1 cellular context compared by ENCODE assay signal in the genomic region with DNA sequence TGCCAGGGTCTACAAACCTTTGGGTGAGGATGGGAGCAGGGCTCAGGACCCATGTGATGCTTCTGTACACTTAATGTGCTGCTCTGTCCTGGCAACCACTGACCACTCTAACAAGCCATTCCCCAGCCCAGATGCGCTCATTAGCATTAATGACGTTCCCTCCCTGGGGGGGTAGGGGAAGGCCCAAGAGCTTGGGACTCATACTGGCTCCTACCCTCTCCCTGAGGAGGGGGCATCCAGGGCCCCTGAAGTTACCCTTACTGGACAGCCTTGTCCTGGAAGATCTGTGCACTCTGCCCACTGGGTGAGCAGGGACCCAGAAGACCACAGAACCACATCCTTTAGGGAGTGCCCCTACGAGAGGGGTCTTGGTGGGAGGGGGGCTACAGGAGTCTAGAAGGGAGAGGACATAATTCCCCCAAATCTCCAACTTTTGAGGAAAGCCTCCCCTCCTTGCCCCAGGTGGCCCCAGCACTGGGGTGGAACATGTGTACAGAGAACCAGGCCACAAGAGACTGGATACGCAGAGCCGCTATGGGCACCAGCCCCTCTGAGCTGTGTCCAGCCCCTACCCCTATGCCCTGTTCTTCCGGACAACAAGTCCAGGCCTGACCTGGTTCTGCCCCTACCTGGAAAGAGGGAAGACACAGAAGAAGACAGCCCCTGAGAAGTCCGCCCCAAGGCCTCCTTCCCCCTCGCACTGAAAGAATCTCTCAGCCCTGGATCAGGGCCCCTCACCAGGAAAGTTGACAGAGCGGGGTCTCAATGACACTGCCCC.
TF ChIP-seq lines count a peak whose summit lies in the region.

No MANE protein-coding gene starts in this region.

TF ChIP-seq in HepG2, 621 proteins besides CTCF, POLR2A, EP300 and RAD21 (continues in another document):
- TF ChIP-seq ZNF33B (CRISPR knock-in tag; IDR thresholded peaks at IDR 0.05) (0 out of 2 replicates have a peak, but pooled peaks have one; percentile 46), SIX4 (CRISPR knock-in tag; IDR thresholded peaks at IDR 0.05) (no peak), ZNF326 (CRISPR knock-in tag; IDR thresholded peaks at IDR 0.05; ENCODE audit: borderline replicate concordance) (no peak), GTF3A (CRISPR knock-in tag; conservative IDR thresholded peaks at IDR 0.05) (0 out of 2 replicates have a peak, but pooled peaks have one; percentile 39), ZNF260 (CRISPR knock-in tag; IDR thresholded peaks at IDR 0.05; ENCODE audit: borderline replicate concordance, low read depth) (no peak), SP4 (CRISPR knock-in tag; IDR thresholded peaks at IDR 0.05) (0 out of 2 replicates have a peak, but pooled peaks have one; percentile 38), CCAR2 (optimal IDR thresholded peaks at IDR 0.05; ENCODE audit: low read depth, low read length) (no peak), BORCS8-MEF2B (CRISPR knock-in tag; IDR thresholded peaks at IDR 0.05) (0 out of 2 replicates have a peak, but pooled peaks have one; percentile 11), ZNF253 (CRISPR knock-in tag; IDR thresholded peaks at IDR 0.05; ENCODE audit: borderline replicate concordance) (no peak), ZNF264 (CRISPR knock-in tag; IDR thresholded peaks at IDR 0.05) (no peak), MED1 (CRISPR knock-in tag; IDR thresholded peaks at IDR 0.05) (no peak), PITX1 (CRISPR knock-in tag; IDR thresholded peaks at IDR 0.05) (peak; percentile 40; the same call in 1 of the 2 replicates), ZNF652 (CRISPR knock-in tag; IDR thresholded peaks at IDR 0.05; ENCODE audit: borderline replicate concordance, low read depth) (no peak), MTA1 (CRISPR knock-in tag; IDR thresholded peaks at IDR 0.05; ENCODE audit: borderline replicate concordance) (0 out of 2 replicates have a peak, but pooled peaks have one; percentile 22), ZNF251 (CRISPR knock-in tag; IDR thresholded peaks at IDR 0.05) (no peak), ZNF430 (CRISPR knock-in tag; IDR thresholded peaks at IDR 0.05) (no peak), KLF9 (CRISPR knock-in tag; IDR thresholded peaks at IDR 0.05; ENCODE audit: low read depth) (no peak), AGO2 (optimal IDR thresholded peaks at IDR 0.05; ENCODE audit: low read depth, low read length) (no peak), CHCHD3 (CRISPR knock-in tag; IDR thresholded peaks at IDR 0.05) (no peak), ZSCAN12 (CRISPR knock-in tag; IDR thresholded peaks at IDR 0.05) (no peak), NFRKB (IDR thresholded peaks at IDR 0.05) (no peak), ZNF274 (CRISPR knock-in tag; IDR thresholded peaks at IDR 0.05) (no peak), ZNF816 (CRISPR knock-in tag; IDR thresholded peaks at IDR 0.05; ENCODE audit: borderline replicate concordance) (0 out of 2 replicates have a peak, but pooled peaks have one; percentile 13)
- TF ChIP-seq, protein P1, sequence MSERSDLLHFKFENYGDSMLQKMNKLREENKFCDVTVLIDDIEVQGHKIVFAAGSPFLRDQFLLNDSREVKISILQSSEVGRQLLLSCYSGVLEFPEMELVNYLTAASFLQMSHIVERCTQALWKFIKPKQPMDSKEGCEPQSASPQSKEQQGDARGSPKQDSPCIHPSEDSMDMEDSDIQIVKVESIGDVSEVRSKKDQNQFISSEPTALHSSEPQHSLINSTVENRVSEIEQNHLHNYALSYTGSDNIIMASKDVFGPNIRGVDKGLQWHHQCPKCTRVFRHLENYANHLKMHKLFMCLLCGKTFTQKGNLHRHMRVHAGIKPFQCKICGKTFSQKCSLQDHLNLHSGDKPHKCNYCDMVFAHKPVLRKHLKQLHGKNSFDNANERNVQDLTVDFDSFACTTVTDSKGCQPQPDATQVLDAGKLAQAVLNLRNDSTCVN (CRISPR knock-in tag; IDR thresholded peaks at IDR 0.05; ENCODE audit: borderline replicate concordance) = no peak
- TF ChIP-seq, protein P2, sequence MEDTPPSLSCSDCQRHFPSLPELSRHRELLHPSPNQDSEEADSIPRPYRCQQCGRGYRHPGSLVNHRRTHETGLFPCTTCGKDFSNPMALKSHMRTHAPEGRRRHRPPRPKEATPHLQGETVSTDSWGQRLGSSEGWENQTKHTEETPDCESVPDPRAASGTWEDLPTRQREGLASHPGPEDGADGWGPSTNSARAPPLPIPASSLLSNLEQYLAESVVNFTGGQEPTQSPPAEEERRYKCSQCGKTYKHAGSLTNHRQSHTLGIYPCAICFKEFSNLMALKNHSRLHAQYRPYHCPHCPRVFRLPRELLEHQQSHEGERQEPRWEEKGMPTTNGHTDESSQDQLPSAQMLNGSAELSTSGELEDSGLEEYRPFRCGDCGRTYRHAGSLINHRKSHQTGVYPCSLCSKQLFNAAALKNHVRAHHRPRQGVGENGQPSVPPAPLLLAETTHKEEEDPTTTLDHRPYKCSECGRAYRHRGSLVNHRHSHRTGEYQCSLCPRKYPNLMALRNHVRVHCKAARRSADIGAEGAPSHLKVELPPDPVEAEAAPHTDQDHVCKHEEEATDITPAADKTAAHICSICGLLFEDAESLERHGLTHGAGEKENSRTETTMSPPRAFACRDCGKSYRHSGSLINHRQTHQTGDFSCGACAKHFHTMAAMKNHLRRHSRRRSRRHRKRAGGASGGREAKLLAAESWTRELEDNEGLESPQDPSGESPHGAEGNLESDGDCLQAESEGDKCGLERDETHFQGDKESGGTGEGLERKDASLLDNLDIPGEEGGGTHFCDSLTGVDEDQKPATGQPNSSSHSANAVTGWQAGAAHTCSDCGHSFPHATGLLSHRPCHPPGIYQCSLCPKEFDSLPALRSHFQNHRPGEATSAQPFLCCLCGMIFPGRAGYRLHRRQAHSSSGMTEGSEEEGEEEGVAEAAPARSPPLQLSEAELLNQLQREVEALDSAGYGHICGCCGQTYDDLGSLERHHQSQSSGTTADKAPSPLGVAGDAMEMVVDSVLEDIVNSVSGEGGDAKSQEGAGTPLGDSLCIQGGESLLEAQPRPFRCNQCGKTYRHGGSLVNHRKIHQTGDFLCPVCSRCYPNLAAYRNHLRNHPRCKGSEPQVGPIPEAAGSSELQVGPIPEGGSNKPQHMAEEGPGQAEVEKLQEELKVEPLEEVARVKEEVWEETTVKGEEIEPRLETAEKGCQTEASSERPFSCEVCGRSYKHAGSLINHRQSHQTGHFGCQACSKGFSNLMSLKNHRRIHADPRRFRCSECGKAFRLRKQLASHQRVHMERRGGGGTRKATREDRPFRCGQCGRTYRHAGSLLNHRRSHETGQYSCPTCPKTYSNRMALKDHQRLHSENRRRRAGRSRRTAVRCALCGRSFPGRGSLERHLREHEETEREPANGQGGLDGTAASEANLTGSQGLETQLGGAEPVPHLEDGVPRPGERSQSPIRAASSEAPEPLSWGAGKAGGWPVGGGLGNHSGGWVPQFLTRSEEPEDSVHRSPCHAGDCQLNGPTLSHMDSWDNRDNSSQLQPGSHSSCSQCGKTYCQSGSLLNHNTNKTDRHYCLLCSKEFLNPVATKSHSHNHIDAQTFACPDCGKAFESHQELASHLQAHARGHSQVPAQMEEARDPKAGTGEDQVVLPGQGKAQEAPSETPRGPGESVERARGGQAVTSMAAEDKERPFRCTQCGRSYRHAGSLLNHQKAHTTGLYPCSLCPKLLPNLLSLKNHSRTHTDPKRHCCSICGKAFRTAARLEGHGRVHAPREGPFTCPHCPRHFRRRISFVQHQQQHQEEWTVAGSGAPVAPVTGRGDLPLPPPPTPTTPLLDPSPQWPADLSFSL (CRISPR knock-in tag; IDR thresholded peaks at IDR 0.05) = no peak
- TF ChIP-seq, protein P3, sequence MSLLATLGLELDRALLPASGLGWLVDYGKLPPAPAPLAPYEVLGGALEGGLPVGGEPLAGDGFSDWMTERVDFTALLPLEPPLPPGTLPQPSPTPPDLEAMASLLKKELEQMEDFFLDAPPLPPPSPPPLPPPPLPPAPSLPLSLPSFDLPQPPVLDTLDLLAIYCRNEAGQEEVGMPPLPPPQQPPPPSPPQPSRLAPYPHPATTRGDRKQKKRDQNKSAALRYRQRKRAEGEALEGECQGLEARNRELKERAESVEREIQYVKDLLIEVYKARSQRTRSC (CRISPR knock-in tag; IDR thresholded peaks at IDR 0.05; ENCODE audit: low read depth) = no peak
- TF ChIP-seq, protein P4, sequence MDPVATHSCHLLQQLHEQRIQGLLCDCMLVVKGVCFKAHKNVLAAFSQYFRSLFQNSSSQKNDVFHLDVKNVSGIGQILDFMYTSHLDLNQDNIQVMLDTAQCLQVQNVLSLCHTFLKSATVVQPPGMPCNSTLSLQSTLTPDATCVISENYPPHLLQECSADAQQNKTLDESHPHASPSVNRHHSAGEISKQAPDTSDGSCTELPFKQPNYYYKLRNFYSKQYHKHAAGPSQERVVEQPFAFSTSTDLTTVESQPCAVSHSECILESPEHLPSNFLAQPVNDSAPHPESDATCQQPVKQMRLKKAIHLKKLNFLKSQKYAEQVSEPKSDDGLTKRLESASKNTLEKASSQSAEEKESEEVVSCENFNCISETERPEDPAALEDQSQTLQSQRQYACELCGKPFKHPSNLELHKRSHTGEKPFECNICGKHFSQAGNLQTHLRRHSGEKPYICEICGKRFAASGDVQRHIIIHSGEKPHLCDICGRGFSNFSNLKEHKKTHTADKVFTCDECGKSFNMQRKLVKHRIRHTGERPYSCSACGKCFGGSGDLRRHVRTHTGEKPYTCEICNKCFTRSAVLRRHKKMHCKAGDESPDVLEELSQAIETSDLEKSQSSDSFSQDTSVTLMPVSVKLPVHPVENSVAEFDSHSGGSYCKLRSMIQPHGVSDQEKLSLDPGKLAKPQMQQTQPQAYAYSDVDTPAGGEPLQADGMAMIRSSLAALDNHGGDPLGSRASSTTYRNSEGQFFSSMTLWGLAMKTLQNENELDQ (CRISPR knock-in tag; IDR thresholded peaks at IDR 0.05; ENCODE audit: borderline replicate concordance) = no peak
- TF ChIP-seq, protein P5, sequence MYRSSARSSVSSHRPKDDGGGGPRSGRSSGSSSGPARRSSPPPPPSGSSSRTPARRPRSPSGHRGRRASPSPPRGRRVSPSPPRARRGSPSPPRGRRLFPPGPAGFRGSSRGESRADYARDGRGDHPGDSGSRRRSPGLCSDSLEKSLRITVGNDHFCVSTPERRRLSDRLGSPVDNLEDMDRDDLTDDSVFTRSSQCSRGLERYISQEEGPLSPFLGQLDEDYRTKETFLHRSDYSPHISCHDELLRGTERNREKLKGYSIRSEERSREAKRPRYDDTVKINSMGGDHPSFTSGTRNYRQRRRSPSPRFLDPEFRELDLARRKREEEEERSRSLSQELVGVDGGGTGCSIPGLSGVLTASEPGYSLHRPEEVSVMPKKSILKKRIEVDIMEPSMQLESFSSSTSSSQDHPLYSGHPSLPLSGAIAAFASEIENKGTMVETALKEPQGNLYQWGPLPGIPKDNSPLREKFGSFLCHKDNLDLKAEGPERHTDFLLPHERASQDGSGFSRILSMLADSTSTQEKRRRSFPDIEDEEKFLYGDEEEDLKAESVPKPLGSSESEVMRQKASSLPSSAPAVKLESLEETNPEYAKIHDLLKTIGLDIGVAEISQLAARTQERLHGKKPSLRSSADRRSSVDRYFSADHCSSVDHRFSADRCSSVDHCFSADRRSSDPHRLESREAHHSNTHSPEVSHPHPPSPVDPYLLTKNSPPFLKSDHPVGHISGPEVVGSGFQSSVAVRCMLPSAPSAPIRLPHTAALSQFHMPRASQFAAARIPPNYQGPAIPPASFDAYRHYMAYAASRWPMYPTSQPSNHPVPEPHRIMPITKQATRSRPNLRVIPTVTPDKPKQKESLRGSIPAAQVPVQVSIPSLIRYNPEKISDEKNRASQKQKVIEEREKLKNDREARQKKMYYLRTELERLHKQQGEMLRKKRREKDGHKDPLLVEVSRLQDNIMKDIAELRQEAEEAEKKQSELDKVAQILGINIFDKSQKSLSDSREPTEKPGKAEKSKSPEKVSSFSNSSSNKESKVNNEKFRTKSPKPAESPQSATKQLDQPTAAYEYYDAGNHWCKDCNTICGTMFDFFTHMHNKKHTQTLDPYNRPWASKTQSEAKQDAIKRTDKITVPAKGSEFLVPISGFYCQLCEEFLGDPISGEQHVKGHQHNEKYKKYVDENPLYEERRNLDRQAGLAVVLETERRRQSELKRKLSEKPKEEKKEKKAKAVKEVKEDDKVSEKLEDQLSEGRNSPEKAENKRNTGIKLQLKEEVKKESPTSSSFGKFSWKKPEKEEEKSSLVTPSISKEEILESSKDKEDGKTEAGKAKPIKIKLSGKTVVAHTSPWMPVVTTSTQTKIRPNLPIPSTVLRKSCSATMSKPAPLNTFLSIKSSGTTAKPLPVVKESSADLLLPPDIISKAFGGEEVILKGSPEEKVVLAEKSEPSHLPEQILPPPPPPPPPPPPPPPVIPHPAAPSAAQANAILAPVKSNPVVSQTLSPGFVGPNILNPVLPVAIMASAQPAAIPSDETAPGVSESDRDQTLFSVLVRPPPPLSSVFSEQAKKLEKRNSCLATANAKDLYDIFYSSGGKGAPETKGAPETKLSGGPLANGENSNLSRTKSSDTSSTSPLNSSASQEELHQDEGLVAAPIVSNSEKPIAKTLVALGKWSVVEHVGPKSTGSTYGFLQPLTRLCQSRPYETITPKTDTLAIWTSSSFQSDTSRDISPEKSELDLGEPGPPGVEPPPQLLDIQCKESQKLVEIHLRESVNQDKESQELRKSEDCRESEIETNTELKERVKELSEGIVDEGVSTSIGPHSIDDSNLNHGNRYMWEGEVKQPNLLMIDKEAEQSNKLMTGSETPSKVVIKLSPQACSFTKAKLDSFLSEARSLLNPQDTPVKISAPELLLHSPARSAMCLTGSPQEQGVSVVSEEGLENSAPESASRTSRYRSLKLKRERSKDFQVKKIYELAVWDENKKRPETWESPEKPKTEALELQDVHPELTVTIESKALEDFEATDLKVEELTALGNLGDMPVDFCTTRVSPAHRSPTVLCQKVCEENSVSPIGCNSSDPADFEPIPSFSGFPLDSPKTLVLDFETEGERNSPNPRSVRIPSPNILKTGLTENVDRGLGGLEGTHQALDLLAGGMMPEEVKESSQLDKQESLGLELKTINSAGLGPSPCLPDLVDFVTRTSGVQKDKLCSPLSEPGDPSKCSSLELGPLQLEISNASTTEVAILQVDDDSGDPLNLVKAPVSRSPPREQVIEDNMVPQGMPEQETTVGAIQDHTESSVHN (CRISPR knock-in tag; IDR thresholded peaks at IDR 0.05) = no peak
- TF ChIP-seq, protein P6, sequence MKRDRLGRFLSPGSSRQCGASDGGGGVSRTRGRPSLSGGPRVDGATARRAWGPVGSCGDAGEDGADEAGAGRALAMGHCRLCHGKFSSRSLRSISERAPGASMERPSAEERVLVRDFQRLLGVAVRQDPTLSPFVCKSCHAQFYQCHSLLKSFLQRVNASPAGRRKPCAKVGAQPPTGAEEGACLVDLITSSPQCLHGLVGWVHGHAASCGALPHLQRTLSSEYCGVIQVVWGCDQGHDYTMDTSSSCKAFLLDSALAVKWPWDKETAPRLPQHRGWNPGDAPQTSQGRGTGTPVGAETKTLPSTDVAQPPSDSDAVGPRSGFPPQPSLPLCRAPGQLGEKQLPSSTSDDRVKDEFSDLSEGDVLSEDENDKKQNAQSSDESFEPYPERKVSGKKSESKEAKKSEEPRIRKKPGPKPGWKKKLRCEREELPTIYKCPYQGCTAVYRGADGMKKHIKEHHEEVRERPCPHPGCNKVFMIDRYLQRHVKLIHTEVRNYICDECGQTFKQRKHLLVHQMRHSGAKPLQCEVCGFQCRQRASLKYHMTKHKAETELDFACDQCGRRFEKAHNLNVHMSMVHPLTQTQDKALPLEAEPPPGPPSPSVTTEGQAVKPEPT (CRISPR knock-in tag; IDR thresholded peaks at IDR 0.05; ENCODE audit: low read depth) = no peak
